Comparison of ENCODE assay signal across 1 cellular context in genomic region chr1:51906306-51907078, GRCh38.
TF ChIP-seq lines count a peak whose summit lies in the region.

No MANE protein-coding gene starts in this region.

TF ChIP-seq in IMR-90, 13 proteins besides CTCF, POLR2A, EP300 and RAD21:
- TF ChIP-seq FOS (IDR thresholded peaks at IDR 0.05; ENCODE audit: low read depth, low read length) (no peak), ELK1 (IDR thresholded peaks at IDR 0.05; ENCODE audit: borderline replicate concordance, low read depth, low read length) (no peak), CHD1 (IDR thresholded peaks at IDR 0.05; ENCODE audit: low read depth, low read length) (no peak), SMC3 (IDR thresholded peaks at IDR 0.05; ENCODE audit: low read depth, low read length) (no peak), MAFK (IDR thresholded peaks at IDR 0.05; ENCODE audit: low read depth, low read length) (peak; percentile 23; the same call in 1 of the 2 replicates), CEBPB (IDR thresholded peaks at IDR 0.05; ENCODE audit: low read depth, low read length) (no peak), RCOR1 (IDR thresholded peaks at IDR 0.05; ENCODE audit: insufficient replicate concordance, low read length) (no peak)
